In genomic region chr5:77957-78804, GRCh38 we compare ENCODE assay signal across 8 cellular contexts. TPM values are rescaled to one million over a fixed set of nuclear protein-coding genes. Genes with fewer than 3 reads are reported as not detected.
A peak's percentile ranks its signal among the peaks of the same experiment; 100 is the strongest.
DNase-seq lines count a peak whose midpoint lies in the region; TF ChIP-seq lines count a peak whose summit lies in the region.

No MANE protein-coding gene starts in this region.

- no peaks in the 10 kb centered on the region for H4K20me1 ChIP-seq in osteoblast (ENCODE audit: insufficient read depth, low read length)

- CTCF ChIA-PET in AG04449 (lab: Yijun Ruan, JAX): interaction anchor here (1.3 kb wide), 1 partner anchor 27 kb away, joined by 3 read pairs; no protein-coding TSS in a partner anchor

- no peaks in the 10 kb centered on the region for H3K9me3 ChIP-seq in osteoblast (ENCODE audit: low read depth, low read length)
- H3K9me3 ChIP-seq in esophagus squamous epithelium: no peaks in the 10 kb centered on the region

- no peak overlapping the region for H2AFZ ChIP-seq in osteoblast (ENCODE audit: low read length)

- POLR2A ChIA-PET in AG04449 (lab: Yijun Ruan, JAX): no interaction called here

- TF ChIP-seq CTCF in AG04449 (IDR thresholded peaks at IDR 0.05; ENCODE audit: insufficient read depth, low read length, missing control alignments) (peak; percentile 83), GM10266 (IDR thresholded peaks at IDR 0.05; ENCODE audit: control insufficient read depth, insufficient read depth, low read depth, missing control alignments) (peak; percentile 41), osteoblast (IDR thresholded peaks at IDR 0.05; ENCODE audit: extremely low read depth, low read depth, low read length) (peak; percentile 61), esophagus squamous epithelium (IDR thresholded peaks at IDR 0.05) (peak in 2 of 6 experiments; percentile 25 to 29)

- H3K4me1 ChIP-seq in osteoblast (ENCODE audit: insufficient read depth, low read length) (peaks cover 3% of the 10 kb centered on the region), esophagus squamous epithelium (no peaks in the 10 kb centered on the region)

- DNase-seq in AG04449 (ENCODE audit: low read depth, low spot score) (peak; percentile 19), GM10266 (ENCODE audit: extremely low spot score) (peak; percentile 62), NCI-H510A treated with DMSO at 0.1 percent for 48 hours (lab: John Stamatoyannopoulos, UW) (peak; percentile 44), cerebellar cortex (ENCODE audit: low spot score) (peak; percentile 21), osteoblast (ENCODE audit: insufficient read length, low spot score, missing footprints) (peak; percentile 93), GF-D8 (lab: John Stamatoyannopoulos, UW) (no peak), superior temporal gyrus (ENCODE audit: extremely low spot score) (no peak), esophagus squamous epithelium (lab: John Stamatoyannopoulos, UW) (no peak)

- H3K4me2 ChIP-seq in osteoblast (ENCODE audit: insufficient read depth, low read length): no peak overlapping the region

- intact Hi-C loops in esophagus squamous epithelium (cut with DNase I): no loop called here

- H3K4me3 ChIP-seq in AG04449 (ENCODE audit: low read depth, low read length) (no peak overlapping the region), osteoblast (ENCODE audit: insufficient read depth, low read length) (no peak overlapping the region), esophagus squamous epithelium (no peak overlapping the region)

- H3K79me2 ChIP-seq in osteoblast (ENCODE audit: insufficient read depth, low read length): no peaks in the 10 kb centered on the region

- H3K27me3 ChIP-seq in osteoblast (ENCODE audit: insufficient read depth, low read length): peaks cover 62% of the 10 kb centered on the region
- peaks cover 0 to 82% (median 2%) of the 10 kb centered on the region in 4 donors for H3K27me3 ChIP-seq in esophagus squamous epithelium

- no peak for TF ChIP-seq POLR2A in esophagus squamous epithelium (IDR thresholded peaks at IDR 0.05)

- no peak overlapping the region for H3K27ac ChIP-seq in osteoblast (ENCODE audit: low read depth, low read length)
- H3K27ac ChIP-seq in esophagus squamous epithelium: no peak overlapping the region

- no peaks in the 10 kb centered on the region for H3K36me3 ChIP-seq in osteoblast (ENCODE audit: insufficient read depth, low read length)
- no peaks in the 10 kb centered on the region for H3K36me3 ChIP-seq in esophagus squamous epithelium

- WGBS in esophagus squamous epithelium, 2 donors: 63 to 76% methylated on average over 3 to 9 of the region's 17 CpGs

RNA-seq across cellular contexts. Expression of gene PLEKHG4B, which starts 13.8 kb away (rescaled TPM):
- under 0.01 and 0.36 TPM in 2 replicates for total RNA-seq in osteoblast
- 1 to 10 TPM in 1 of 4 donors, under 1 TPM in 3; 0.12 to 1.2 (median 0.21) TPM for total RNA-seq in esophagus squamous epithelium

Comparison
In these comparisons a context has a peak if more than half of its experiments do, and no peak if none do; other contexts are left out.
1. DNase-seq: peak in AG04449 (single experiment), GM10266 (single experiment), NCI-H510A treated with DMSO at 0.1 percent for 48 hours (single experiment), cerebellar cortex (single experiment) and osteoblast (single experiment); none in GF-D8 (single experiment), superior temporal gyrus (single experiment) and esophagus squamous epithelium (single experiment).